ENCODE assay signal across 19 cellular contexts in genomic region chr4:2332976-2333319, GRCh38.
"Had no signal": no experiment of that assay in that cellular context is flagged by ENCODE, and none has a peak within 500 bp of the region (broad histone marks: within the 10 kb centered on the region; RNA-seq: fewer than 3 reads in every experiment).

No MANE protein-coding gene starts in this region.

- DNase-seq: effector CD8-positive, alpha-beta T cell; erythroblast; nephron progenitor cell; occipital lobe; ovary; posterior cingulate gyrus; psoas muscle; right cardiac atrium; sigmoid colon; stimulated activated CD4-positive, alpha-beta T cell treated with anti-CD3 and anti-CD28 coated beads, Interleukin-4, amount 100 ng/mL, for 4 hours; stimulated activated naive CD8-positive, alpha-beta T cell treated with anti-CD3 and anti-CD28 coated beads, Interleukin-15, Interleukin-2, amounts not matched to agents 100 U/mL and 50 U/mL, for 24 hours; substantia nigra; testis had no signal

- H3K36me3 Mint-ChIP-seq: type B pancreatic cell had no signal

- H3K27ac Mint-ChIP-seq: memory B cell; nephron progenitor cell; stimulated activated memory B cell treated with anti-CD40 and anti-IgM and Interleukin-4, amounts not matched to agents 10 μg/mL and 1 μg/mL and 100 μg/mL, for 72 hours; type B pancreatic cell had no signal

- H3K4me3 ChIP-seq: dorsolateral prefrontal cortex, lung, ovary, psoas muscle, sigmoid colon, testis, tibial artery had no signal

- H3K27ac ChIP-seq: dorsolateral prefrontal cortex, ovary, psoas muscle, sigmoid colon, testis, tibial artery had no signal

- H3K36me3 ChIP-seq: ovary, sigmoid colon had no signal

- H3K4me1 ChIP-seq: psoas muscle, sigmoid colon, testis had no signal

- H3K4me3 Mint-ChIP-seq: nephron progenitor cell; stimulated activated memory B cell treated with anti-CD40 and anti-IgM and Interleukin-4, amounts not matched to agents 10 μg/mL and 1 μg/mL and 100 μg/mL, for 72 hours; type B pancreatic cell had no signal

- ATAC-seq: psoas muscle; right cardiac atrium; stimulated activated naive CD8-positive, alpha-beta T cell treated with anti-CD3 and anti-CD28 coated beads, Interleukin-15, Interleukin-2, amounts not matched to agents 100 U/mL and 50 U/mL, for 24 hours had no signal

- H3K9me3 ChIP-seq: ovary, testis had no signal

- H3K27me3 ChIP-seq: dorsolateral prefrontal cortex, ovary, sigmoid colon, testis, tibial artery had no signal
